ENCODE assay signal across 8 cellular contexts in genomic region chr16:28553776-28554633, GRCh38. TPM values are rescaled to one million over a fixed set of nuclear protein-coding genes. Genes with fewer than 3 reads are reported as not detected.
A peak's percentile ranks its signal among the peaks of the same experiment; 100 is the strongest.
DNase-seq lines count a peak whose midpoint lies in the region; TF ChIP-seq lines count a peak whose summit lies in the region.

Gene SGF29 (plus strand): TSS chr16:28553920. CDS start chr16:28581070, 27,150 bp downstream.

- peaks cover 43% of the 10 kb centered on the region for H3K4me1 Mint-ChIP-seq in activated naive CD4-positive, alpha-beta T cell treated with anti-CD3 and anti-CD28 coated beads, Interleukin-2, amount 10 ng/mL, durations not matched to agents 7 days and 5 days

- H3K9me3 ChIP-seq in SK-N-MC (ENCODE audit: low read depth, low read length): no peaks in the 10 kb centered on the region
- H3K9me3 ChIP-seq in suprapubic skin: no peaks in the 10 kb centered on the region

- no peaks in the 10 kb centered on the region for H3K9me3 Mint-ChIP-seq in activated naive CD4-positive, alpha-beta T cell treated with anti-CD3 and anti-CD28 coated beads, Interleukin-2, amount 10 ng/mL, durations not matched to agents 7 days and 5 days

- H3K27ac ChIP-seq in SK-N-MC (peak within 1 kb of the TSS; percentile 99), suprapubic skin (peak within 1 kb of the TSS; percentile 90)

- WGBS in suprapubic skin: 2% methylated on average over 48 of the region's 88 CpGs

- TF ChIP-seq EP300 in suprapubic skin (IDR thresholded peaks at IDR 0.05): no peak

- peak within 1 kb of the TSS; percentile 91 for H3K4me3 Mint-ChIP-seq in activated naive CD4-positive, alpha-beta T cell treated with anti-CD3 and anti-CD28 coated beads, Interleukin-2, amount 10 ng/mL, durations not matched to agents 7 days and 5 days

- peak within 1 kb of the TSS; percentile 97 for H3K27ac Mint-ChIP-seq in activated naive CD4-positive, alpha-beta T cell treated with anti-CD3 and anti-CD28 coated beads, Interleukin-2, amount 10 ng/mL, durations not matched to agents 7 days and 5 days

- TF ChIP-seq CTCF in GM06990 (IDR thresholded peaks at IDR 0.05; ENCODE audit: insufficient read depth, low read length, poor library complexity, severe bottlenecking): peak; percentile 43
- TF ChIP-seq CTCF in HFF-Myc (IDR thresholded peaks at IDR 0.05; ENCODE audit: low read depth, low read length, missing control alignments): no peak
- peak in 1 of 2 donors; percentile 39 for TF ChIP-seq CTCF in suprapubic skin (IDR thresholded peaks at IDR 0.05)

- H3K4me3 ChIP-seq in GM06990 (replicated peaks; ENCODE audit: low read depth, low read length) (peak within 1 kb of the TSS; percentile 90), HFF-Myc (replicated peaks; ENCODE audit: low read depth, low read length) (peak within 1 kb of the TSS; percentile 60), SK-N-MC (peak within 1 kb of the TSS; percentile 97), suprapubic skin (peak within 1 kb of the TSS; percentile 51)

- peak; percentile 73 to 90 for TF ChIP-seq POLR2A in suprapubic skin (IDR thresholded peaks at IDR 0.05)

- no peaks in the 10 kb centered on the region for H3K27me3 ChIP-seq in GM06990 (replicated peaks; ENCODE audit: control insufficient read depth, insufficient read depth, low read length)
- H3K27me3 ChIP-seq in suprapubic skin: no peaks in the 10 kb centered on the region

- H3K36me3 ChIP-seq in GM06990 (ENCODE audit: control insufficient read depth, insufficient read depth, low read length) (no peaks in the 10 kb centered on the region; the same call in 1 of the 2 replicates), SK-N-MC (ENCODE audit: insufficient read depth, low read length) (peaks cover 19% of the 10 kb centered on the region), suprapubic skin (peaks cover 5% of the 10 kb centered on the region)

- peaks cover 17% of the 10 kb centered on the region for H3K4me1 ChIP-seq in suprapubic skin

- H3K9ac ChIP-seq in SK-N-MC (ENCODE audit: insufficient read length): peak within 1 kb of the TSS; percentile 99

- H3K27me3 Mint-ChIP-seq in activated naive CD4-positive, alpha-beta T cell treated with anti-CD3 and anti-CD28 coated beads, Interleukin-2, amount 10 ng/mL, durations not matched to agents 7 days and 5 days: peaks cover 3% of the 10 kb centered on the region

- H3K36me3 Mint-ChIP-seq in activated naive CD4-positive, alpha-beta T cell treated with anti-CD3 and anti-CD28 coated beads, Interleukin-2, amount 10 ng/mL, durations not matched to agents 7 days and 5 days: peaks cover 17% of the 10 kb centered on the region

- CTCF ChIA-PET in activated naive CD4-positive, alpha-beta T cell treated with anti-CD3 and anti-CD28 coated beads, Interleukin-2, amount 10 ng/mL, durations not matched to agents 7 days and 5 days (lab: Charles Lee): interaction anchor here (0.6 to 1.1 kb wide), 2 partner anchors 62 kb away, joined by 3 read pairs; partner anchors contain the start of gene CLN3

- DNase-seq in GM06990 (ENCODE audit: extremely low read depth, insufficient read length) (peak; percentile 93), HFF-Myc (ENCODE audit: extremely low read depth, low read depth) (peak; percentile 83), NAMALWA (ENCODE audit: low spot score) (peak; percentile 94), SK-N-MC (ENCODE audit: low read depth, low spot score) (peak; percentile 80), germinal center (ENCODE audit: low spot score) (peak; percentile 97), occipital lobe (lab: John Stamatoyannopoulos, UW) (peak; percentile 88), suprapubic skin (ENCODE audit: low spot score in 2 of 2) (peak; percentile 96)
- DNase-seq in activated naive CD4-positive, alpha-beta T cell treated with anti-CD3 and anti-CD28 coated beads, Interleukin-2, amount 10 ng/mL, durations not matched to agents 7 days and 5 days: peak; percentile 96

RNA-seq across cellular contexts. Expression of gene SGF29, which starts in this region (rescaled TPM):
- total RNA-seq in occipital lobe (10.8 TPM), suprapubic skin (10 to 100 TPM; 20.2 to 36.1 (median 24.8) TPM)

Comparison
In these comparisons a context has a peak if more than half of its experiments do, and no peak if none do; other contexts are left out.
1. Peak in every context shown above with its lines: DNase-seq, H3K4me3 ChIP-seq and H3K27ac ChIP-seq.